Comparison of ENCODE assay signal across 8 cellular contexts in genomic region chr9:104746798-104747197, GRCh38. TPM values are rescaled to one million over a fixed set of nuclear protein-coding genes. Genes with fewer than 3 reads are reported as not detected.
DNase-seq lines count a peak whose midpoint lies in the region; ATAC-seq and TF ChIP-seq lines count a peak whose summit lies in the region.

No MANE protein-coding gene starts in this region.

- peaks cover 3% of the 10 kb centered on the region for H3K36me3 Mint-ChIP-seq in nephron (ENCODE audit: low read depth)

- POLR2A ChIA-PET in BJ (lab: Charles Lee): interaction anchor here (0.7 kb wide), 1 partner anchor 253 kb away, joined by 3 read pairs; no protein-coding TSS in a partner anchor

- no peaks in the 10 kb centered on the region for H3K27me3 ChIP-seq in BJ (ENCODE audit: control insufficient read depth, insufficient read depth, low read length)

- H3K4me3 ChIP-seq in BJ (ENCODE audit: low read depth, low read length) (peak overlapping the region; percentile 92), LNCaP clone FGC (ENCODE audit: low read depth, low read length) (peak overlapping the region; percentile 79), choroid plexus epithelial cell (ENCODE audit: low read depth, low read length) (peak overlapping the region; percentile 85)

- H3K27me3 Mint-ChIP-seq in nephron (ENCODE audit: low read depth): no peaks in the 10 kb centered on the region

- ATAC-seq in GM21447 (IDR thresholded peaks at IDR 0.05; ENCODE audit: unreplicated experiment) (no peak), HG03378 (IDR thresholded peaks at IDR 0.05; ENCODE audit: unreplicated experiment) (no peak)

- CTCF ChIA-PET in BJ (lab: Yijun Ruan, JAX): interaction anchor here (1.0 kb wide), 1 partner anchor 669 kb away, joined by 3 read pairs; no protein-coding TSS in a partner anchor

- H3K4me1 Mint-ChIP-seq in nephron: peaks cover 16% of the 10 kb centered on the region

- TF ChIP-seq CTCF in BJ (IDR thresholded peaks at IDR 0.05; ENCODE audit: insufficient read depth, low read depth, low read length): no peak
- no peak for TF ChIP-seq CTCF in LNCaP clone FGC (IDR thresholded peaks at IDR 0.05; ENCODE audit: control insufficient read depth, extremely low read depth, insufficient read depth)
- TF ChIP-seq CTCF in choroid plexus epithelial cell (conservative IDR thresholded peaks at IDR 0.05; ENCODE audit: low read depth, low read length): no peak
- no peak for TF ChIP-seq CTCF in nephron (IDR thresholded peaks at IDR 0.05; ENCODE audit: unreplicated experiment in 3 of 3)

- H3K9me3 Mint-ChIP-seq in nephron: no peaks in the 10 kb centered on the region

- DNase-seq in BJ (ENCODE audit: low read depth): no peak
- DNase-seq in LNCaP clone FGC (ENCODE audit: low read depth): no peak
- DNase-seq in choroid plexus epithelial cell (ENCODE audit: low read depth): no peak
- DNase-seq in NCI-H446 (lab: John Stamatoyannopoulos, UW): no peak
- no peak for DNase-seq in SKM-1 treated with dmso at 0.1 percent for 144 hours (lab: John Stamatoyannopoulos, UW; ENCODE audit: unreplicated experiment)

- H3K27ac Mint-ChIP-seq in nephron: peak overlapping the region; percentile 86 to 97 (median 92)

- H3K4me3 Mint-ChIP-seq in nephron: peak overlapping the region; percentile 94 to 96 (median 94)

- H3K36me3 ChIP-seq in BJ (ENCODE audit: control insufficient read depth, insufficient read depth, low read length): no peaks in the 10 kb centered on the region

RNA-seq across cellular contexts. Expression of gene NIPSNAP3A, which starts 0.7 kb away (rescaled TPM):
- polyA plus RNA-seq in BJ (2011; rRNA removed): 40.6 and 62.8 TPM in 2 replicates
- 6.7 and 8.5 TPM in 2 replicates for polyA minus RNA-seq in BJ (2011; rRNA and poly(A)+ RNA removed)

RNA-seq across cellular contexts. Expression of gene NIPSNAP3B, which starts 17.1 kb away (rescaled TPM):
- 0.75 and 0.96 TPM in 2 replicates for polyA plus RNA-seq in BJ (2011; rRNA removed)
- 0.26 and 0.76 TPM in 2 replicates for polyA minus RNA-seq in BJ (2011; rRNA and poly(A)+ RNA removed)

RNA-seq across cellular contexts. Expression of gene OR13D1, which starts 52.5 kb away (rescaled TPM):
- polyA plus RNA-seq in BJ (2011; rRNA removed): not detected in 2 replicates
- not detected in 2 replicates for polyA minus RNA-seq in BJ (2011; rRNA and poly(A)+ RNA removed)
